1 cellular context compared by ENCODE assay signal in the genomic region with DNA sequence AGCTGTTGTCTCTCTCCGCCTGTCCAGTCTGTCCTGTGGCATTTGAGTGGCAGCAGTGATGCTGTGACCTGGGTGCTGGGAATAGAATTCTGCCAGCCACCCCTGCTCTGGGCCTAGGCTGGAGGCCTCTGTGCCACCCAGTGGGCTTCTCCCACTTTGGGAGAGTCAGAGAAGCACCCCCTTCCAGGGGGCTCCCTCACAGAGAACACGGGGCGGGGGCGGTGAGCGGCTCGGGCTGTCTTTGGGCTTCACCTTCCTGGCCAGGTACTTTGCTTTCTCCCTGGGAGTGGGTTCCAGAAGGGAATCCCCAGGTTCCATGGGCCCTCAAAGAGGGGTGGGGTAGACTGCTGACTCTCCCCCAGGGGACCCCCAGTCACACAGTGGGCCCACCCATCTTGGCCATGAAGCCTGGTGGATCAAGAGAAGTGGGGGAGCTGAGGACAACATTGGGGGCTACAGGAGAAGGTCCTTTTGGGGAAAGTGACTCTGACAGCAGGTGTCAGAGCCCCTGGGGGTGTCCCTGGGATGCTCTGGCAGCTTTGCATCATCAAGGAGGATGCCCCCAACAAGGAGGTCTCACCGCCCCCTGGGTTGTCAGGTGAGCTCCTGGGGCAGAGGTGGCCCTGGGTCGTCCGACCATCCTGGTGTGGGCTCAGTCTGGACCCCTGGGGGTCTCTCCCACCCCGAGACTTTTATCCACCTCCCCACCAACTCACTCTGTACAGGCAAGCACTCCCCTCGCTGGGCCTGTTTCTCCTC.
TF ChIP-seq lines count a peak whose summit lies in the region.

No MANE protein-coding gene starts in this region.

TF ChIP-seq in H1, 55 proteins besides CTCF, POLR2A, EP300 and RAD21:
- TF ChIP-seq MAFK (IDR thresholded peaks at IDR 0.05; ENCODE audit: low read depth, low read length) (no peak), BRCA1 (IDR thresholded peaks at IDR 0.05; ENCODE audit: low read depth, low read length) (no peak), SIRT6 (IDR thresholded peaks at IDR 0.05; ENCODE audit: low read length) (no peak), SP4 (IDR thresholded peaks at IDR 0.05; ENCODE audit: low read length) (no peak), ASH2L (IDR thresholded peaks at IDR 0.05; ENCODE audit: low read length) (no peak), RFX5 (IDR thresholded peaks at IDR 0.05; ENCODE audit: borderline replicate concordance, low read depth, low read length) (no peak), NANOG (IDR thresholded peaks at IDR 0.05; ENCODE audit: insufficient read depth, low read depth, low read length, poor library complexity, severe bottlenecking) (no peak)
